ENCODE assay signal across 22 cellular contexts in genomic region chr10:125449571-125449970, GRCh38.
"Had no signal": no experiment of that assay in that cellular context is flagged by ENCODE, and none has a peak within 500 bp of the region (broad histone marks: within the 10 kb centered on the region; RNA-seq: fewer than 3 reads in every experiment).

No MANE protein-coding gene starts in this region.

- H3K4me3 ChIP-seq: colonic mucosa, coronary artery, dorsolateral prefrontal cortex, esophagus squamous epithelium, gastrocnemius medialis, gastroesophageal sphincter, heart left ventricle, heart right ventricle had no signal

- H3K36me3 ChIP-seq: colonic mucosa, esophagus squamous epithelium, gastrocnemius medialis, gastroesophageal sphincter, heart left ventricle, heart right ventricle had no signal

- DNase-seq: colonic mucosa; cortex of kidney; dermis blood vessel endothelial cell; dorsolateral prefrontal cortex; effector CD4-positive, alpha-beta T cell; effector CD8-positive, alpha-beta T cell; effector memory CD4-positive, alpha-beta T cell; effector memory CD8-positive, alpha-beta T cell; endodermal cell; erythroblast; esophagus squamous epithelium; foreskin fibroblast; foreskin keratinocyte; foreskin melanocyte; gastrocnemius medialis; glutamatergic neuron; heart left ventricle; heart right ventricle had no signal

- ATAC-seq: effector memory CD8-positive, alpha-beta T cell; esophagus mucosa; foreskin keratinocyte; gastrocnemius medialis; gastroesophageal sphincter; heart left ventricle; heart right ventricle had no signal

- H3K4me1 ChIP-seq: colonic mucosa, esophagus squamous epithelium, foreskin keratinocyte, gastrocnemius medialis, gastroesophageal sphincter, heart left ventricle, heart right ventricle had no signal

- H3K27ac ChIP-seq: colonic mucosa, coronary artery, dorsolateral prefrontal cortex, epithelial cell of prostate, esophagus squamous epithelium, foreskin keratinocyte, gastrocnemius medialis, gastroesophageal sphincter, heart left ventricle, heart right ventricle had no signal

- H3K27me3 ChIP-seq: colonic mucosa, foreskin keratinocyte, gastroesophageal sphincter had no signal

- H3K9me3 ChIP-seq: colonic mucosa, esophagus squamous epithelium, gastrocnemius medialis, gastroesophageal sphincter, heart left ventricle, heart right ventricle had no signal
